1 cellular context compared by ENCODE assay signal in genomic region chr12:113145720-113146551, GRCh38.
TF ChIP-seq lines count a peak whose summit lies in the region.

No MANE protein-coding gene starts in this region.

TF ChIP-seq in H1, 55 proteins besides CTCF, POLR2A, EP300 and RAD21:
- TF ChIP-seq SAP30 (IDR thresholded peaks at IDR 0.05; ENCODE audit: insufficient read depth, insufficient replicate concordance, low read length) (no peak), ZNF274 (IDR thresholded peaks at IDR 0.05; ENCODE audit: borderline replicate concordance, extremely low read depth, low read length) (no peak), BRCA1 (IDR thresholded peaks at IDR 0.05; ENCODE audit: low read depth, low read length) (no peak), HDAC2 (IDR thresholded peaks at IDR 0.05; ENCODE audit: borderline replicate concordance in 1 of 2, low read depth in 2 of 2, low read length in 2 of 2) (no peak), TAF7 (optimal IDR thresholded peaks at IDR 0.05; ENCODE audit: borderline replicate concordance, low read depth, low read length) (no peak), YY1 (IDR thresholded peaks at IDR 0.05; ENCODE audit: low read depth, low read length) (no peak), JUND (IDR thresholded peaks at IDR 0.05; ENCODE audit: low read length) (no peak), POLR2AphosphoS5 (IDR thresholded peaks at IDR 0.05; ENCODE audit: low read depth, low read length) (no peak), TAF1 (IDR thresholded peaks at IDR 0.05; ENCODE audit: low read depth, low read length) (no peak), SIX5 (IDR thresholded peaks at IDR 0.05; ENCODE audit: low read depth, low read length) (no peak), SIN3A (conservative IDR thresholded peaks at IDR 0.05 in 1 of 2, IDR thresholded peaks at IDR 0.05 in 1 of 2; ENCODE audit: low read depth in 1 of 2, low read length in 2 of 2) (no peak), CHD7 (IDR thresholded peaks at IDR 0.05; ENCODE audit: insufficient replicate concordance, low read length) (no peak)
- TF ChIP-seq, protein P1, sequence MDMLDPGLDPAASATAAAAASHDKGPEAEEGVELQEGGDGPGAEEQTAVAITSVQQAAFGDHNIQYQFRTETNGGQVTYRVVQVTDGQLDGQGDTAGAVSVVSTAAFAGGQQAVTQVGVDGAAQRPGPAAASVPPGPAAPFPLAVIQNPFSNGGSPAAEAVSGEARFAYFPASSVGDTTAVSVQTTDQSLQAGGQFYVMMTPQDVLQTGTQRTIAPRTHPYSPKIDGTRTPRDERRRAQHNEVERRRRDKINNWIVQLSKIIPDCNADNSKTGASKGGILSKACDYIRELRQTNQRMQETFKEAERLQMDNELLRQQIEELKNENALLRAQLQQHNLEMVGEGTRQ (IDR thresholded peaks at IDR 0.05; ENCODE audit: low read length) = no peak
